ENCODE assay signal across 19 cellular contexts in the genomic region with DNA sequence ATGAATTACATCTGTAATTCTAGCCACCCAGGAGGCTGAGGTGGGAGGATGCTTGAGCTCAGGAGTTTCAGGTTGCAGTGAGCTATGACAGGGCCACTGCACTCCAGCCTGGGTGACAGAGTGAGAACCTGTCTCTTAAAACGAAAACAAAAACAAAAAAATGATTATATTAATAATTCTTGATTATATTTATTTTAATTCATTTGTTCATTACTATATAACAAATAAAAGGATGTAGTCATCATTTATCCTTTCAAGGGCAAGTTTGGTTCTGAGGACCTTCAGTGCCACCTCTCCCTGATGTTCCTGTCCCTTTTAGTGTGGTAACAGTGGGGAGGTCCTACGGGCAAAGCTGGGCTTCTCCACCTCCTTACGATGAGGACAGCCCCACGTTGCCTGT.
"Had no signal": no experiment of that assay in that cellular context is flagged by ENCODE, and none has a peak within 500 bp of the region (broad histone marks: within the 10 kb centered on the region; RNA-seq: fewer than 3 reads in every experiment).

No MANE protein-coding gene starts in this region.

- H3K4me1 ChIP-seq: SJSA1 had no signal

- H3K27me3 ChIP-seq: SJSA1 had no signal

- H3K4me3 ChIP-seq: SJSA1, SK-N-MC had no signal

- H3K9me3 ChIP-seq: SJSA1 had no signal

- H3K27ac ChIP-seq: SJSA1 had no signal

- DNase-seq: KBM-7, MV-4-11, NCI-H1092, NCI-H1105 treated with DMSO at 0.1 percent for 48 hours, NCI-H1417 treated with DMSO at 0.1 percent for 48 hours, NCI-H1694, NCI-H187 treated with DMSO at 0.1 percent for 48 hours, NCI-H2081 treated with DMSO at 0.1 percent for 48 hours, NCI-H2227 treated with DMSO at 0.1 percent for 48 hours, NCI-H446 treated with DMSO at 0.1 percent for 48 hours, NCI-H524 treated with DMSO at 0.1 percent for 48 hours, NCI-H69, NCI-H774, Right ventricle myocardium superior, RPMI8226, SIG-M5, T-helper 2 cell had no signal
